24 cellular contexts compared by ENCODE assay signal in the genomic region with DNA sequence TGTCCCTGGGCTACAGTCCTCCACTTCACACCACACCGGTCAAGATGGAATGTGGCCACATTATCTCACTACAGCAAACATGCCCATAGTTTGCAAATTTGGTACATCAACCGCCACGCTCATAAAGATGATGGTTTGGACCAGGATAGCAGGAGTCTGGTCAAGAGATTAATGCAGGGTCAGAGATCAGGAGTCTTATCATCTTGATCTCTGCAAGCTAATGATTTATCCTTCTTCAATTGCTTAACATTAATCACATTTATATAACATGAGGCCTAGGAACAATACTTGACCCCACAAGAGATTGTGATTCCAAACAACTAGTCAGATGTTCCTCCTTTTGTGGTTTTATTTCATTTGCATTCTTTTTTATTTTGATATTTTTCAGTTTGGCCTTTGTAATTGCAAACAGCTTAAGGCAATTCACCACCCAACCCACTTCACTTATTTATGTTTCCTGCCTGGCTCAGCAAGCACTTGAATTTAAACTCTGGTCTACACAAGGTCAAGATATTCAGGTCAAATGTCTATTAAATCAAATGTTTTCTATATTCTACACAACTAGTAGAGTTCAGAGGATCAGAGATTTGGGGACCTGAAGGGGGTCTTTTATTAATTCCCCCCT.
DNase-seq lines count a peak whose midpoint lies in the region; ATAC-seq and TF ChIP-seq lines count a peak whose summit lies in the region.
"Had no signal": no experiment of that assay in that cellular context is flagged by ENCODE, and none has a peak within 500 bp of the region (broad histone marks: within the 10 kb centered on the region; RNA-seq: fewer than 3 reads in every experiment).

No MANE protein-coding gene starts in this region.

- H2AFZ ChIP-seq in SU-DHL-6 (ENCODE audit: low read depth, low read length, severe bottlenecking), result peak overlapping the region; percentile 27

- H3K36me3 Mint-ChIP-seq in glutamatergic neuron (ENCODE audit: unreplicated experiment), result no peaks in the 10 kb centered on the region
- H3K36me3 Mint-ChIP-seq: CD8-positive, alpha-beta T cell; natural killer cell treated with Interleukin-12 subunit alpha and Interleukin-12 subunit beta and Interleukin-15 and Interleukin-18, amount 100 ng/mL, for 72 hours had no signal

- H3K27ac ChIP-seq in DOHH2 (ENCODE audit: low read depth, low read length), result peak overlapping the region; percentile 73
- H3K27ac ChIP-seq in SU-DHL-6 (ENCODE audit: low read depth, low read length), result peak overlapping the region; percentile 94
- peak overlapping the region; percentile 66 for H3K27ac ChIP-seq in substantia nigra (ENCODE audit: low read depth, low read length, poor library complexity, severe bottlenecking)
- H3K27ac ChIP-seq: esophagus muscularis mucosa, right lobe of liver had no signal

- H3K4me2 ChIP-seq in DOHH2 (ENCODE audit: low read length), result peak overlapping the region; percentile 38
- H3K4me2 ChIP-seq in SU-DHL-6 (ENCODE audit: low read depth, low read length, poor library complexity, severe bottlenecking), result peak overlapping the region; percentile 64

- H3K9ac ChIP-seq in SU-DHL-6 (ENCODE audit: low read length), result peak overlapping the region; percentile 34

- H3K9me3 Mint-ChIP-seq in glutamatergic neuron (ENCODE audit: unreplicated experiment), result no peaks in the 10 kb centered on the region
- H3K9me3 Mint-ChIP-seq: activated T-helper 2 cell treated with anti-CD3 and anti-CD28 coated beads, Interferon-gamma antibody, Interleukin-2, Interleukin-4, amounts not matched to agents 10 μg/mL and 5 μg/mL and 100 μg/mL, durations not matched to agents 14 hours and 24 hours and 36 hours; brain; CD8-positive, alpha-beta T cell; effector memory CD8-positive, alpha-beta T cell; natural killer cell treated with Interleukin-12 subunit alpha and Interleukin-12 subunit beta and Interleukin-15 and Interleukin-18, amount 100 ng/mL, for 72 hours had no signal

- H3K9me3 ChIP-seq in DOHH2 (ENCODE audit: control insufficient read depth, insufficient read depth, low read length), result no peaks in the 10 kb centered on the region
- no peaks in the 10 kb centered on the region for H3K9me3 ChIP-seq in SU-DHL-6 (ENCODE audit: insufficient read depth, low read length)
- H3K9me3 ChIP-seq: esophagus muscularis mucosa, right lobe of liver had no signal

- peaks cover 2% of the 10 kb centered on the region for H3K27me3 Mint-ChIP-seq in glutamatergic neuron (ENCODE audit: unreplicated experiment)
- H3K27me3 Mint-ChIP-seq: activated CD4-positive, alpha-beta T cell treated with anti-CD3 and anti-CD28 coated beads, Interleukin-2, amount 10 ng/mL, durations not matched to agents 7 days and 5 days; activated naive CD8-positive, alpha-beta T cell treated with anti-CD3 and anti-CD28 coated beads for 36 hours; brain; effector memory CD8-positive, alpha-beta T cell; natural killer cell treated with Interleukin-12 subunit alpha and Interleukin-12 subunit beta and Interleukin-15 and Interleukin-18, amount 100 ng/mL, for 72 hours had no signal

- H4K20me1 ChIP-seq in DOHH2 (ENCODE audit: control insufficient read depth, insufficient read depth, low read depth, low read length) (no peaks in the 10 kb centered on the region), SU-DHL-6 (ENCODE audit: low read depth, low read length) (no peaks in the 10 kb centered on the region)

- no peaks in the 10 kb centered on the region for H3K79me2 ChIP-seq in DOHH2 (ENCODE audit: control insufficient read depth, low read length)
- H3K79me2 ChIP-seq in SU-DHL-6 (ENCODE audit: insufficient read depth, low read length), result 0 out of 2 replicates have a peak, but pooled peaks cover 2% of the 10 kb centered on the region

- intact Hi-C loops in left colon (cut with DNase I, micrococcal nuclease), result no loop called here

- peaks cover 9% of the 10 kb centered on the region for H3K36me3 ChIP-seq in DOHH2 (ENCODE audit: control insufficient read depth, low read length)
- no peaks in the 10 kb centered on the region for H3K36me3 ChIP-seq in SU-DHL-6 (ENCODE audit: low read length)
- H3K36me3 ChIP-seq: esophagus muscularis mucosa, right lobe of liver had no signal

- peak overlapping the region; percentile 19 for H3K4me3 ChIP-seq in DOHH2 (ENCODE audit: low read length)
- no peak overlapping the region for H3K4me3 ChIP-seq in SU-DHL-6 (ENCODE audit: insufficient read depth, low read length, poor library complexity, severe bottlenecking)
- H3K4me3 ChIP-seq: esophagus muscularis mucosa, right lobe of liver had no signal

- peaks cover 8% of the 10 kb centered on the region for H3F3A ChIP-seq in DOHH2 (ENCODE audit: control insufficient read depth, insufficient read depth)
- peaks cover 73% of the 10 kb centered on the region for H3F3A ChIP-seq in SU-DHL-6 (ENCODE audit: insufficient read depth)

- no peak overlapping the region for H3K4me3 Mint-ChIP-seq in glutamatergic neuron (ENCODE audit: unreplicated experiment)
- H3K4me3 Mint-ChIP-seq: activated CD4-positive, alpha-beta T cell treated with anti-CD3 and anti-CD28 coated beads, Interleukin-2, amount 10 ng/mL, durations not matched to agents 7 days and 5 days; activated naive CD8-positive, alpha-beta T cell treated with anti-CD3 and anti-CD28 coated beads for 36 hours; brain; CD8-positive, alpha-beta T cell; effector memory CD8-positive, alpha-beta T cell; natural killer cell treated with Interleukin-12 subunit alpha and Interleukin-12 subunit beta and Interleukin-15 and Interleukin-18, amount 100 ng/mL, for 72 hours; T-helper 1 cell treated with Interleukin-12 subunit alpha and Interleukin-12 subunit beta and Interleukin-4 antibody, amounts not matched to agents 30 μg/mL and 1 μg/mL, for 36 hours had no signal

- peak; percentile 47 for DNase-seq in fibroblast of peridontal ligament (ENCODE audit: extremely low read depth)
- no peak for DNase-seq in substantia nigra (lab: John Stamatoyannopoulos, UW)
- DNase-seq in activated CD4-positive, CD25-positive, alpha-beta regulatory T cell (lab: John Stamatoyannopoulos, UW), result no peak
- no peak for DNase-seq in left colon
- DNase-seq in glutamatergic neuron, result no peak
- DNase-seq: activated CD4-positive, alpha-beta T cell treated with anti-CD3 and anti-CD28 coated beads, Interleukin-2, amount 10 ng/mL, durations not matched to agents 7 days and 5 days; activated naive CD8-positive, alpha-beta T cell treated with anti-CD3 and anti-CD28 coated beads for 36 hours; CD8-positive, alpha-beta T cell; effector memory CD8-positive, alpha-beta T cell; head of caudate nucleus; NCI-H524; NK-92 treated with Interleukin-12 subunit alpha and Interleukin-12 subunit beta, amount 100 ng/mL, for 24 hours; right lobe of liver; stimulated activated CD4-positive, alpha-beta T cell treated with anti-CD3 and anti-CD28 coated beads, Interleukin-15, amount 100 ng/mL, for 24 hours had no signal

- H3K27me3 ChIP-seq in DOHH2 (ENCODE audit: control insufficient read depth, low read length) (no peaks in the 10 kb centered on the region), SU-DHL-6 (ENCODE audit: low read length) (no peaks in the 10 kb centered on the region)
- H3K27me3 ChIP-seq: esophagus muscularis mucosa, right lobe of liver had no signal

- ATAC-seq in left colon (no peak), HG02642 (IDR thresholded peaks at IDR 0.05; ENCODE audit: poor library complexity, unreplicated experiment) (no peak)
- ATAC-seq: CD8-positive, alpha-beta T cell; effector memory CD8-positive, alpha-beta T cell; left lobe of liver; Panc1 had no signal

- no peak for TF ChIP-seq CTCF in DOHH2 (IDR thresholded peaks at IDR 0.05; ENCODE audit: low read depth, low read length, poor library complexity, severe bottlenecking)
- TF ChIP-seq CTCF in SU-DHL-6 (IDR thresholded peaks at IDR 0.05; ENCODE audit: insufficient read depth, low read length, poor library complexity, severe bottlenecking), result no peak
- TF ChIP-seq CTCF in glutamatergic neuron (IDR thresholded peaks at IDR 0.05; ENCODE audit: partially characterized antibody, unreplicated experiment), result no peak

- H3K4me1 ChIP-seq in DOHH2 (ENCODE audit: control insufficient read depth, low read length), result peaks cover 48% of the 10 kb centered on the region
- H3K4me1 ChIP-seq: esophagus muscularis mucosa had no signal

- no peak overlapping the region for H3K27ac Mint-ChIP-seq in glutamatergic neuron (ENCODE audit: unreplicated experiment)
- H3K27ac Mint-ChIP-seq: activated naive CD8-positive, alpha-beta T cell treated with anti-CD3 and anti-CD28 coated beads for 36 hours; activated T-helper 2 cell treated with anti-CD3 and anti-CD28 coated beads, Interferon-gamma antibody, Interleukin-2, Interleukin-4, amounts not matched to agents 10 μg/mL and 5 μg/mL and 100 μg/mL, durations not matched to agents 14 hours and 24 hours and 36 hours; brain; CD8-positive, alpha-beta T cell; effector memory CD8-positive, alpha-beta T cell; T-helper 1 cell treated with Interleukin-12 subunit alpha and Interleukin-12 subunit beta and Interleukin-4 antibody, amounts not matched to agents 30 μg/mL and 1 μg/mL, for 36 hours had no signal

- no peaks in the 10 kb centered on the region for H3K9me2 ChIP-seq in DOHH2 (replicated peaks; ENCODE audit: control insufficient read depth, low read length)
- no peaks in the 10 kb centered on the region for H3K9me2 ChIP-seq in SU-DHL-6 (replicated peaks; ENCODE audit: insufficient read depth, low read length)

- H3K4me1 Mint-ChIP-seq in glutamatergic neuron (ENCODE audit: low read depth, unreplicated experiment), result no peaks in the 10 kb centered on the region
- H3K4me1 Mint-ChIP-seq: brain had no signal
